In the genomic region with DNA sequence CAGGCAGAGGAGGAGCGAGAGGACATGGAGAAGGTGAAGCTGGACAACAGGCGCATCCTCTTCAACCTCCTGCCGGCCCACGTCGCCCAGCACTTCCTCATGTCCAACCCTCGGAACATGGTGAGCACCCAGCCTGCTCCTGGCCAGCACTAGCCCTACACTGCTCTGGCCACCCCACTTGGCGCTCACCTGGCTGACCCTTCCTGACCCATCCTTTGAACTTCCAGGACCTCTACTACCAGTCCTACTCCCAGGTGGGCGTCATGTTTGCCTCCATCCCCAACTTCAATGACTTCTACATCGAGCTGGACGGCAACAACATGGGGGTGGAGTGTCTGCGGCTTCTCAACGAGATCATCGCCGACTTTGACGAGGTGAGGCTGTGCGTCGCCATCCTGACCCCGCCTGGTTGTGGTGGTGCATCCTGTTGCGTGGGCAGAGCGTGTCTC, we compare ENCODE assay signal across 16 cellular contexts.
DNase-seq lines count a peak whose midpoint lies in the region; ATAC-seq and TF ChIP-seq lines count a peak whose summit lies in the region.
"Had no signal": no experiment of that assay in that cellular context is flagged by ENCODE, and none has a peak within 500 bp of the region (broad histone marks: within the 10 kb centered on the region; RNA-seq: fewer than 3 reads in every experiment).

No MANE protein-coding gene starts in this region.

- H3K27ac ChIP-seq in spleen, result no peak overlapping the region
- H3K27ac ChIP-seq: C4-2B had no signal

- DNase-seq in natural killer cell (peak; percentile 6), left lobe of liver (ENCODE audit: low spot score) (peak; percentile 44), spleen (peak; percentile 52), T-helper 17 cell (no peak), NCI-H226 (no peak), GM03348 (ENCODE audit: low spot score) (no peak)
- no peak for DNase-seq in natural killer cell treated with Interleukin-12 subunit alpha and Interleukin-12 subunit beta and Interleukin-15 and Interleukin-18, amount 100 ng/mL, for 72 hours (ENCODE audit: low spot score)
- DNase-seq in activated effector memory CD4-positive, alpha-beta T cell treated with anti-CD3 and anti-CD28 coated beads, Interleukin-2, amount 50 U/mL, for 16 hours, result no peak
- DNase-seq: DMS 273 treated with DMSO at 0.1 percent for 48 hours, KG1, NCI-H1417 treated with DMSO at 0.1 percent for 48 hours, NCI-H1930, NCI-H2171, NCI-H748 treated with DMSO at 0.1 percent for 48 hours, OCI-M1 had no signal

- H3K9me3 Mint-ChIP-seq in natural killer cell, result no peaks in the 10 kb centered on the region
- H3K9me3 Mint-ChIP-seq in natural killer cell treated with Interleukin-12 subunit alpha and Interleukin-12 subunit beta and Interleukin-15 and Interleukin-18, amount 100 ng/mL, for 72 hours, result no peaks in the 10 kb centered on the region

- TF ChIP-seq POLR2A in spleen (IDR thresholded peaks at IDR 0.05), result no peak

- ATAC-seq in natural killer cell (no peak), left lobe of liver (no peak), T-helper 17 cell (no peak)
- no peak for ATAC-seq in natural killer cell treated with Interleukin-12 subunit alpha and Interleukin-12 subunit beta and Interleukin-15 and Interleukin-18, amount 100 ng/mL, for 72 hours

- H3K4me1 ChIP-seq in spleen, result no peaks in the 10 kb centered on the region

- WGBS in spleen, 5 donors, result 88 to 92% (median 89%) methylated on average over 15 to 20 of the region's 20 CpGs

- no peak overlapping the region for H3K4me3 Mint-ChIP-seq in natural killer cell
- H3K4me3 Mint-ChIP-seq in natural killer cell treated with Interleukin-12 subunit alpha and Interleukin-12 subunit beta and Interleukin-15 and Interleukin-18, amount 100 ng/mL, for 72 hours, result no peak overlapping the region
- H3K4me3 Mint-ChIP-seq in T-helper 17 cell, result no peak overlapping the region

- H3K27me3 Mint-ChIP-seq in natural killer cell (ENCODE audit: low read depth in 2 of 2) (peaks cover 4 to 8% of the 10 kb centered on the region in 2 donors), T-helper 17 cell (peaks cover 65% of the 10 kb centered on the region)
- peaks cover 11 to 31% of the 10 kb centered on the region in 2 donors for H3K27me3 Mint-ChIP-seq in natural killer cell treated with Interleukin-12 subunit alpha and Interleukin-12 subunit beta and Interleukin-15 and Interleukin-18, amount 100 ng/mL, for 72 hours

- H3K4me1 Mint-ChIP-seq in natural killer cell (no peaks in the 10 kb centered on the region), T-helper 17 cell (no peaks in the 10 kb centered on the region)
- H3K4me1 Mint-ChIP-seq in natural killer cell treated with Interleukin-12 subunit alpha and Interleukin-12 subunit beta and Interleukin-15 and Interleukin-18, amount 100 ng/mL, for 72 hours (ENCODE audit: low read depth in 2 of 2), result no peaks in the 10 kb centered on the region

- H3K36me3 Mint-ChIP-seq in natural killer cell (no peaks in the 10 kb centered on the region), T-helper 17 cell (ENCODE audit: low read depth) (no peaks in the 10 kb centered on the region)
- H3K36me3 Mint-ChIP-seq in natural killer cell treated with Interleukin-12 subunit alpha and Interleukin-12 subunit beta and Interleukin-15 and Interleukin-18, amount 100 ng/mL, for 72 hours, result no peaks in the 10 kb centered on the region

- peaks cover 0 to 16% (median 0%) of the 10 kb centered on the region in 7 donors for H3K27me3 ChIP-seq in spleen (replicated peaks in 1 of 7)

- intact Hi-C loops in natural killer cell (cut with micrococcal nuclease), result no loop called here
- intact Hi-C loops in spleen (cut with DNase I; ENCODE audit: low total_unique reads), result no loop called here

- TF ChIP-seq CTCF in natural killer cell (IDR thresholded peaks at IDR 0.05) (no peak), spleen (IDR thresholded peaks at IDR 0.05 in 8 of 11, conservative IDR thresholded peaks at IDR 0.05 in 3 of 11) (no peak)

- H3K9me3 ChIP-seq in spleen, result no peaks in the 10 kb centered on the region
- H3K9me3 ChIP-seq in T-helper 17 cell (ENCODE audit: control insufficient read depth, low read length, poor library complexity, severe bottlenecking), result no peaks in the 10 kb centered on the region

- H3K4me3 ChIP-seq in spleen, result no peak overlapping the region

- H3K27ac Mint-ChIP-seq in natural killer cell (no peak overlapping the region), T-helper 17 cell (no peak overlapping the region)
- H3K27ac Mint-ChIP-seq in natural killer cell treated with Interleukin-12 subunit alpha and Interleukin-12 subunit beta and Interleukin-15 and Interleukin-18, amount 100 ng/mL, for 72 hours, result no peak overlapping the region

- H3K36me3 ChIP-seq in spleen, result no peaks in the 10 kb centered on the region

Comparison
In these comparisons a context has a peak if more than half of its experiments do, and no peak if none do; other contexts are left out.
1. DNase-seq: peak in natural killer cell (single experiment), left lobe of liver (single experiment) and spleen (single experiment); none in natural killer cell treated with Interleukin-12 subunit alpha and Interleukin-12 subunit beta and Interleukin-15 and Interleukin-18, amount 100 ng/mL, for 72 hours (single experiment), T-helper 17 cell (0 of 3), NCI-H226 (single experiment), GM03348 (single experiment) and activated effector memory CD4-positive, alpha-beta T cell treated with anti-CD3 and anti-CD28 coated beads, Interleukin-2, amount 50 U/mL, for 16 hours (single experiment).